Comparison of ENCODE assay signal across 26 cellular contexts in the genomic region with DNA sequence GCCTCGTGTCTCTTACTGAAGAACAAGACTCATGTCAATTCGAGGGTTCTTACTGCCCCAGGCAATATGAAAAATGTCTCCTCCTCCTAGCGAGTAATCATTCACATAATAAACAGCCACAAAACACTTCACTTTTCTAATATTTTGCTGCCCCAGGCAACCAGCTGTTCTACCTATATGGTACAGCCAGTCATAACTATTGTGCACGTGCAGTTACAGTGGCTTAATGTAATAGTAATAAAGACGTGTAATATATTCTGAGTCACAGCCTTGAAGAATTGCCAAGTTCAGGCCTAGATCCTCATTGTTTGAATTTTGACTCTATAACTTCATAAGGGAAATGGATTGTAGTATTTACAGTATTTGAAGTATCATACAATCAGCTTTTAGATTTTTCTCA.
DNase-seq lines count a peak whose midpoint lies in the region; ATAC-seq and TF ChIP-seq lines count a peak whose summit lies in the region.
"Had no signal": no experiment of that assay in that cellular context is flagged by ENCODE, and none has a peak within 500 bp of the region (broad histone marks: within the 10 kb centered on the region; RNA-seq: fewer than 3 reads in every experiment).

No MANE protein-coding gene starts in this region.

- intact Hi-C loops in activated T-helper 2 cell treated with anti-CD3 and anti-CD28 coated beads, Interferon-gamma antibody, Interleukin-2, Interleukin-4, amounts not matched to agents 10 μg/mL and 5 μg/mL and 100 μg/mL, durations not matched to agents 14 hours and 24 hours and 36 hours (cut with micrococcal nuclease) = no loop called here
- intact Hi-C loops in Right ventricle myocardium superior (cut with DNase I) = no loop called here

- no peaks in the 10 kb centered on the region for H3K4me1 Mint-ChIP-seq in activated T-helper 2 cell treated with anti-CD3 and anti-CD28 coated beads, Interferon-gamma antibody, Interleukin-2, Interleukin-4, amounts not matched to agents 10 μg/mL and 5 μg/mL and 100 μg/mL, durations not matched to agents 14 hours and 24 hours and 36 hours (ENCODE audit: low read depth)
- H3K4me1 Mint-ChIP-seq: activated CD4-positive, alpha-beta memory T cell treated with anti-CD3 and anti-CD28 coated beads, Interleukin-2, amount 10 ng/mL, durations not matched to agents 7 days and 5 days; activated naive CD8-positive, alpha-beta T cell treated with anti-CD3 and anti-CD28 coated beads for 36 hours; central memory CD8-positive, alpha-beta T cell; memory B cell; neural crest cell; T-helper 17 cell had no signal

- H3K27me3 Mint-ChIP-seq in activated T-helper 2 cell treated with anti-CD3 and anti-CD28 coated beads, Interferon-gamma antibody, Interleukin-2, Interleukin-4, amounts not matched to agents 10 μg/mL and 5 μg/mL and 100 μg/mL, durations not matched to agents 14 hours and 24 hours and 36 hours (ENCODE audit: low read depth) = no peaks in the 10 kb centered on the region
- H3K27me3 Mint-ChIP-seq: activated CD4-positive, alpha-beta memory T cell treated with anti-CD3 and anti-CD28 coated beads, Interleukin-2, amount 10 ng/mL, durations not matched to agents 7 days and 5 days; activated naive CD8-positive, alpha-beta T cell treated with anti-CD3 and anti-CD28 coated beads for 36 hours; central memory CD8-positive, alpha-beta T cell; memory B cell; T-helper 17 cell had no signal

- H3K4me3 ChIP-seq in BE2C (ENCODE audit: low read depth, low read length) (no peak overlapping the region), MG63 (no peak overlapping the region), RWPE2 (ENCODE audit: severe bottlenecking) (no peak overlapping the region)
- H3K4me3 ChIP-seq: dorsolateral prefrontal cortex, heart left ventricle had no signal

- H3K27ac Mint-ChIP-seq in activated T-helper 2 cell treated with anti-CD3 and anti-CD28 coated beads, Interferon-gamma antibody, Interleukin-2, Interleukin-4, amounts not matched to agents 10 μg/mL and 5 μg/mL and 100 μg/mL, durations not matched to agents 14 hours and 24 hours and 36 hours = no peak overlapping the region
- H3K27ac Mint-ChIP-seq: activated CD4-positive, alpha-beta memory T cell treated with anti-CD3 and anti-CD28 coated beads, Interleukin-2, amount 10 ng/mL, durations not matched to agents 7 days and 5 days; activated naive CD8-positive, alpha-beta T cell treated with anti-CD3 and anti-CD28 coated beads for 36 hours; memory B cell; T-helper 17 cell had no signal

- H3K27me3 ChIP-seq in BE2C (no peaks in the 10 kb centered on the region), MG63 (no peaks in the 10 kb centered on the region), RWPE2 (ENCODE audit: insufficient read depth, poor library complexity, severe bottlenecking) (no peaks in the 10 kb centered on the region)
- H3K27me3 ChIP-seq: dorsolateral prefrontal cortex, heart left ventricle had no signal

- H3K4me1 ChIP-seq in BE2C (no peaks in the 10 kb centered on the region), RWPE2 (ENCODE audit: insufficient read depth, poor library complexity, severe bottlenecking) (peaks cover 2% of the 10 kb centered on the region)
- H3K4me1 ChIP-seq: heart left ventricle had no signal

- no peak overlapping the region for H3K27ac ChIP-seq in RWPE2 (ENCODE audit: poor library complexity, severe bottlenecking)
- H3K27ac ChIP-seq: dorsolateral prefrontal cortex, heart left ventricle had no signal

- peak; percentile 15 for DNase-seq in BE2C
- peak; percentile 5 for DNase-seq in MG63
- DNase-seq in RWPE2 (ENCODE audit: low spot score) = no peak
- DNase-seq in activated T-helper 2 cell treated with anti-CD3 and anti-CD28 coated beads, Interferon-gamma antibody, Interleukin-2, Interleukin-4, amounts not matched to agents 10 μg/mL and 5 μg/mL and 100 μg/mL, durations not matched to agents 14 hours and 24 hours and 36 hours (ENCODE audit: low spot score) = no peak
- no peak for DNase-seq in medulla oblongata (ENCODE audit: extremely low spot score)
- DNase-seq in Right ventricle myocardium superior = no peak
- DNase-seq: ACHN; activated CD4-positive, alpha-beta memory T cell treated with anti-CD3 and anti-CD28 coated beads, Interleukin-2, amount 10 ng/mL, durations not matched to agents 7 days and 5 days; activated CD4-positive, alpha-beta T cell treated with anti-CD3 and anti-CD28 coated beads for 1 hour; activated naive CD8-positive, alpha-beta T cell treated with anti-CD3 and anti-CD28 coated beads for 36 hours; aorta; DMS79; dorsolateral prefrontal cortex; GF-D8; heart left ventricle; NCI-H510A; right cardiac atrium; stimulated activated CD4-positive, alpha-beta T cell treated with anti-CD3 and anti-CD28 coated beads, Interleukin-2, amount 100 ng/mL, for 48 hours; T-helper 17 cell; trophoblast cell had no signal

- no peak overlapping the region for H3K4me3 Mint-ChIP-seq in activated T-helper 2 cell treated with anti-CD3 and anti-CD28 coated beads, Interferon-gamma antibody, Interleukin-2, Interleukin-4, amounts not matched to agents 10 μg/mL and 5 μg/mL and 100 μg/mL, durations not matched to agents 14 hours and 24 hours and 36 hours (ENCODE audit: low read depth)
- H3K4me3 Mint-ChIP-seq: activated CD4-positive, alpha-beta memory T cell treated with anti-CD3 and anti-CD28 coated beads, Interleukin-2, amount 10 ng/mL, durations not matched to agents 7 days and 5 days; activated naive CD8-positive, alpha-beta T cell treated with anti-CD3 and anti-CD28 coated beads for 36 hours; central memory CD8-positive, alpha-beta T cell; memory B cell; neural crest cell; T-helper 17 cell had no signal

- no peak for TF ChIP-seq CTCF in BE2C (IDR thresholded peaks at IDR 0.05; ENCODE audit: low read depth, low read length)
- TF ChIP-seq CTCF in RWPE2 (IDR thresholded peaks at IDR 0.05; ENCODE audit: poor library complexity, severe bottlenecking) = no peak

- H3K36me3 Mint-ChIP-seq in activated T-helper 2 cell treated with anti-CD3 and anti-CD28 coated beads, Interferon-gamma antibody, Interleukin-2, Interleukin-4, amounts not matched to agents 10 μg/mL and 5 μg/mL and 100 μg/mL, durations not matched to agents 14 hours and 24 hours and 36 hours (ENCODE audit: low read depth) = no peaks in the 10 kb centered on the region
- H3K36me3 Mint-ChIP-seq: activated naive CD8-positive, alpha-beta T cell treated with anti-CD3 and anti-CD28 coated beads for 36 hours; memory B cell had no signal

- H3K9me3 ChIP-seq in BE2C = no peaks in the 10 kb centered on the region
- H3K9me3 ChIP-seq in MG63 = no peaks in the 10 kb centered on the region
- no peaks in the 10 kb centered on the region for H3K9me3 ChIP-seq in RWPE2 (ENCODE audit: severe bottlenecking)

- ATAC-seq in RWPE2 (ENCODE audit: low read depth) = peak; percentile 61; the same call in 2 of the 3 replicates
- peak; percentile 86 for ATAC-seq in esophagus mucosa
- ATAC-seq in HG02571 (IDR thresholded peaks at IDR 0.05; ENCODE audit: unreplicated experiment) = no peak
- no peak for ATAC-seq in Right ventricle myocardium superior (ENCODE audit: poor library complexity)
- ATAC-seq: heart left ventricle, Panc1, right cardiac atrium, T-helper 17 cell had no signal

- H3K9me3 Mint-ChIP-seq in activated T-helper 2 cell treated with anti-CD3 and anti-CD28 coated beads, Interferon-gamma antibody, Interleukin-2, Interleukin-4, amounts not matched to agents 10 μg/mL and 5 μg/mL and 100 μg/mL, durations not matched to agents 14 hours and 24 hours and 36 hours = peaks cover 27% of the 10 kb centered on the region
- H3K9me3 Mint-ChIP-seq: activated naive CD8-positive, alpha-beta T cell treated with anti-CD3 and anti-CD28 coated beads for 36 hours; neural crest cell had no signal

- H3K36me3 ChIP-seq in BE2C (no peaks in the 10 kb centered on the region), MG63 (no peaks in the 10 kb centered on the region), RWPE2 (ENCODE audit: low read depth) (no peaks in the 10 kb centered on the region)
- H3K36me3 ChIP-seq: heart left ventricle had no signal

Comparison
In these comparisons a context has a peak if more than half of its experiments do, and no peak if none do; other contexts are left out.
1. DNase-seq: peak in BE2C (single experiment) and MG63 (single experiment); none in RWPE2 (single experiment), activated T-helper 2 cell treated with anti-CD3 and anti-CD28 coated beads, Interferon-gamma antibody, Interleukin-2, Interleukin-4, amounts not matched to agents 10 μg/mL and 5 μg/mL and 100 μg/mL, durations not matched to agents 14 hours and 24 hours and 36 hours (single experiment), medulla oblongata (single experiment) and Right ventricle myocardium superior (single experiment).
2. ATAC-seq: peak in RWPE2 (single experiment) and esophagus mucosa (single experiment); none in HG02571 (single experiment) and Right ventricle myocardium superior (single experiment).